10 cellular contexts compared by ENCODE assay signal in the genomic region with DNA sequence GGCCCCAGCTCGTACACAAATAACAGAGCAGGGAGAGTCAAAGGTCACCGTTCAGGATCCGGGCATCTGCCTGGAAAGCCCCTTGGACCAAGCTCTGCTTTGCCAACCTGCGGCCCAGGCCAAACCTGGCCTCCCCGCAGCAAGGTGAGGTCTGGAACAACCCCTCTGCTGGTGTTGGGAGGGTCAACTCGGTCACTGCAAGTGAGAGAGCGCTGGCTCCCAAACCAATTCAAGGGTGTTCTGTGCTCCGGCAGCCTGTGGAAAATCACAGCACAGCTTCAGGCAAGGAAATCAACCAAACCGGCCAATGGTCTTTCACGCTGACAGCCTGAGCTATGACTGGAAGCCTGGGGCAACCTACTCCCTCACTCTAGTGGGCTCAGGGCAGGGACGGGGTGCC.
DNase-seq lines count a peak whose midpoint lies in the region; ATAC-seq and TF ChIP-seq lines count a peak whose summit lies in the region.
"Had no signal": no experiment of that assay in that cellular context is flagged by ENCODE, and none has a peak within 500 bp of the region (broad histone marks: within the 10 kb centered on the region; RNA-seq: fewer than 3 reads in every experiment).

No MANE protein-coding gene starts in this region.

- peaks cover 70% of the 10 kb centered on the region for H3K36me3 Mint-ChIP-seq in activated naive CD4-positive, alpha-beta T cell treated with anti-CD3 and anti-CD28 coated beads for 36 hours (ENCODE audit: low read depth)

- H3K27ac ChIP-seq in esophagus squamous epithelium (peak overlapping the region; percentile 92 to 100 (median 98)), neutrophil (peak overlapping the region; percentile 27), uterus (peak overlapping the region; percentile 95 to 100)

- TF ChIP-seq POLR2A in esophagus squamous epithelium (IDR thresholded peaks at IDR 0.05): no peak
- no peak for TF ChIP-seq POLR2A in uterus (IDR thresholded peaks at IDR 0.05)

- H3K27me3 Mint-ChIP-seq in activated naive CD4-positive, alpha-beta T cell treated with anti-CD3 and anti-CD28 coated beads for 36 hours (ENCODE audit: low read depth): no peaks in the 10 kb centered on the region

- TF ChIP-seq CTCF in esophagus squamous epithelium (IDR thresholded peaks at IDR 0.05) (no peak), neutrophil (IDR thresholded peaks at IDR 0.05) (no peak), uterus (IDR thresholded peaks at IDR 0.05) (no peak)

- H3K4me3 ChIP-seq in esophagus squamous epithelium: peak overlapping the region in 1 of 4 donors; percentile 27
- H3K4me3 ChIP-seq in neutrophil (ENCODE audit: low read depth in 1 of 2, low read length in 1 of 2): no peak overlapping the region
- H3K4me3 ChIP-seq in uterus: no peak overlapping the region

- H3K9me3 ChIP-seq in esophagus squamous epithelium: no peaks in the 10 kb centered on the region
- peaks cover 4% of the 10 kb centered on the region for H3K9me3 ChIP-seq in neutrophil
- H3K9me3 ChIP-seq in uterus: no peaks in the 10 kb centered on the region

- H3K4me3 Mint-ChIP-seq in activated naive CD4-positive, alpha-beta T cell treated with anti-CD3 and anti-CD28 coated beads for 36 hours: no peak overlapping the region

- peak overlapping the region; percentile 50 for H3K27ac Mint-ChIP-seq in activated naive CD4-positive, alpha-beta T cell treated with anti-CD3 and anti-CD28 coated beads for 36 hours

- no peaks in the 10 kb centered on the region for H3K27me3 ChIP-seq in esophagus squamous epithelium
- no peaks in the 10 kb centered on the region for H3K27me3 ChIP-seq in neutrophil
- H3K27me3 ChIP-seq in uterus: no peaks in the 10 kb centered on the region

- no peak for ATAC-seq in HG03196 (IDR thresholded peaks at IDR 0.05; ENCODE audit: unreplicated experiment)
- ATAC-seq in HG03095 (IDR thresholded peaks at IDR 0.05; ENCODE audit: unreplicated experiment): no peak

- no peaks in the 10 kb centered on the region for H3K9me3 Mint-ChIP-seq in activated naive CD4-positive, alpha-beta T cell treated with anti-CD3 and anti-CD28 coated beads for 36 hours

- peaks cover 41 to 84% (median 56%) of the 10 kb centered on the region in 3 donors for H3K36me3 ChIP-seq in esophagus squamous epithelium
- peaks cover 100% of the 10 kb centered on the region for H3K36me3 ChIP-seq in neutrophil
- H3K36me3 ChIP-seq in uterus: no peaks in the 10 kb centered on the region

- H3K4me1 ChIP-seq in esophagus squamous epithelium (peaks cover 46 to 93% (median 65%) of the 10 kb centered on the region in 3 donors), neutrophil (ENCODE audit: control insufficient read depth in 1 of 2, insufficient read depth in 1 of 2, low read depth in 1 of 2, low read length in 1 of 2) (peaks cover 18 to 23% of the 10 kb centered on the region in 2 experiments), uterus (peaks cover 36 to 46% of the 10 kb centered on the region in 2 donors)

- WGBS in esophagus squamous epithelium, 2 donors: 25 to 28% methylated on average over 4 to 8 of the region's 11 CpGs

- CTCF ChIA-PET in activated naive CD4-positive, alpha-beta T cell treated with anti-CD3 and anti-CD28 coated beads for 36 hours (lab: Charles Lee): interaction anchor here (0.6 to 2.0 kb wide), 4 partner anchors 17 to 146 kb away, joined by 3 to 10 read pairs (median 4); no protein-coding TSS in a partner anchor

- intact Hi-C loops in activated naive CD4-positive, alpha-beta T cell treated with anti-CD3 and anti-CD28 coated beads for 36 hours (cut with micrococcal nuclease): no loop called here
- intact Hi-C loops in esophagus squamous epithelium (cut with DNase I): no loop called here
- intact Hi-C loops in uterus (cut with DNase I; ENCODE audit: low total_unique reads): loop anchor here (10.0 kb wide), 1 partner anchor 140 kb away; no protein-coding TSS in a partner anchor

- no peak for DNase-seq in activated naive CD4-positive, alpha-beta T cell treated with anti-CD3 and anti-CD28 coated beads for 36 hours
- no peak for DNase-seq in activated naive CD4-positive, alpha-beta T cell (lab: John Stamatoyannopoulos, UW)
- DNase-seq in esophagus squamous epithelium (lab: John Stamatoyannopoulos, UW): no peak
- DNase-seq in uterus: no peak
- no peak for DNase-seq in CD1c-positive myeloid dendritic cell (ENCODE audit: extremely low spot score)
- DNase-seq: activated gamma-delta T cell, NCI-H2171 treated with DMSO at 0.1 percent for 48 hours had no signal

- peaks cover 27% of the 10 kb centered on the region for H3K4me1 Mint-ChIP-seq in activated naive CD4-positive, alpha-beta T cell treated with anti-CD3 and anti-CD28 coated beads for 36 hours (ENCODE audit: low read depth)

Comparison
In these comparisons a context has a peak if more than half of its experiments do, and no peak if none do; other contexts are left out.
1. H3K27ac ChIP-seq: peak in every context shown above with its lines; median percentile 98 in esophagus squamous epithelium; 98 in uterus; 27 in neutrophil.